Comparison of ENCODE assay signal across 13 cellular contexts in genomic region chr15:89958107-89958805, GRCh38. TPM values are rescaled to one million over a fixed set of nuclear protein-coding genes. Genes with fewer than 3 reads are reported as not detected.
DNase-seq lines count a peak whose midpoint lies in the region; TF ChIP-seq lines count a peak whose summit lies in the region.
"Had no signal": no experiment of that assay in that cellular context is flagged by ENCODE, and none has a peak within 500 bp of the region (broad histone marks: within the 10 kb centered on the region; RNA-seq: fewer than 3 reads in every experiment).

No MANE protein-coding gene starts in this region.

- H3K36me3 ChIP-seq in endodermal cell (ENCODE audit: control insufficient read depth, insufficient read depth, low read length): no peaks in the 10 kb centered on the region
- H3K36me3 ChIP-seq: BLaER1 treated with 17β-estradiol and CSF1 and Interleukin-3, amounts not matched to agents 10 nM and 100 nM had no signal

- POLR2A ChIA-PET in activated CD4-positive, alpha-beta memory T cell treated with anti-CD3 and anti-CD28 coated beads, Interleukin-2, amount 10 ng/mL, durations not matched to agents 7 days and 5 days (lab: Charles Lee): interaction anchor here (1.2 kb wide), 1 partner anchor 55 kb away, joined by 3 read pairs; no protein-coding TSS in a partner anchor

- no peak overlapping the region for H3K9ac ChIP-seq in endodermal cell (ENCODE audit: extremely low read depth, low read length, poor library complexity, severe bottlenecking)
- H3K9ac ChIP-seq: BLaER1 treated with 17β-estradiol and CSF1 and Interleukin-3, amounts not matched to agents 10 nM and 100 nM had no signal

- WGBS in endodermal cell (ENCODE audit: insufficient coverage in 1 of 2, insufficient read length in 1 of 2), 2 experiments: 89 to 93% methylated on average over 15 to 18 of the region's 18 CpGs

- H3K27me3 ChIP-seq in endodermal cell (ENCODE audit: control insufficient read depth, insufficient read depth, low read length, poor library complexity, severe bottlenecking): no peaks in the 10 kb centered on the region
- H3K27me3 ChIP-seq: BLaER1 treated with 17β-estradiol and CSF1 and Interleukin-3, amounts not matched to agents 10 nM and 100 nM had no signal

- CTCF ChIA-PET in activated CD4-positive, alpha-beta memory T cell treated with anti-CD3 and anti-CD28 coated beads, Interleukin-2, amount 10 ng/mL, durations not matched to agents 7 days and 5 days (lab: Charles Lee): no interaction called here

- TF ChIP-seq CTCF in endodermal cell (conservative IDR thresholded peaks at IDR 0.05): no peak

- H3K27ac ChIP-seq in endodermal cell (ENCODE audit: low read depth, low read length): no peak overlapping the region
- H3K27ac ChIP-seq: BLaER1 treated with 17β-estradiol and CSF1 and Interleukin-3, amounts not matched to agents 10 nM and 100 nM had no signal

- no peaks in the 10 kb centered on the region for H3K4me1 ChIP-seq in endodermal cell (ENCODE audit: control insufficient read depth, insufficient read depth, low read length)

- DNase-seq in NCI-H2171 treated with DMSO at 0.1 percent for 48 hours (lab: John Stamatoyannopoulos, UW) (peak; percentile 37), NCI-H2171 (lab: John Stamatoyannopoulos, UW) (no peak), endodermal cell (no peak), mucosa of gallbladder (ENCODE audit: low spot score) (peak; percentile 22), KG1 (lab: John Stamatoyannopoulos, UW) (no peak)
- DNase-seq in NK-92 treated with Interleukin-12 subunit alpha and Interleukin-12 subunit beta, amount 100 ng/mL, for 24 hours (lab: John Stamatoyannopoulos, UW): no peak
- DNase-seq in activated T-cell treated with anti-CD3 and anti-CD28 coated beads, Interleukin-2, amount 50 U/mL, for 24 hours: no peak
- no peak for DNase-seq in activated CD4-positive, alpha-beta memory T cell treated with anti-CD3 and anti-CD28 coated beads, Interleukin-2, amount 10 ng/mL, durations not matched to agents 7 days and 5 days
- DNase-seq: activated CD8-positive, alpha-beta memory T cell treated with anti-CD3 and anti-CD28 coated beads, Interleukin-2, amount 50 U/mL, for 48 hours; activated naive CD4-positive, alpha-beta T cell treated with Interleukin-2 at 50 U/mL for 16 hours; NCI-H187 treated with DMSO at 0.1 percent for 48 hours; T-helper 2 cell had no signal

- peak overlapping the region; percentile 7 for H3K27ac Mint-ChIP-seq in endodermal cell
- H3K27ac Mint-ChIP-seq in activated T-cell treated with anti-CD3 and anti-CD28 coated beads, Interleukin-2, amount 50 U/mL, for 24 hours: no peak overlapping the region
- no peak overlapping the region for H3K27ac Mint-ChIP-seq in activated CD4-positive, alpha-beta memory T cell treated with anti-CD3 and anti-CD28 coated beads, Interleukin-2, amount 10 ng/mL, durations not matched to agents 7 days and 5 days

- H3K4me3 ChIP-seq in endodermal cell (ENCODE audit: low read length): no peak overlapping the region
- H3K4me3 ChIP-seq: BLaER1 treated with 17β-estradiol and CSF1 and Interleukin-3, amounts not matched to agents 10 nM and 100 nM had no signal

- no peaks in the 10 kb centered on the region for H3K9me3 ChIP-seq in endodermal cell (ENCODE audit: control insufficient read depth, low read length)

- no peaks in the 10 kb centered on the region for H3K4me1 Mint-ChIP-seq in endodermal cell
- H3K4me1 Mint-ChIP-seq in activated T-cell treated with anti-CD3 and anti-CD28 coated beads, Interleukin-2, amount 50 U/mL, for 24 hours (ENCODE audit: low read depth): no peaks in the 10 kb centered on the region
- H3K4me1 Mint-ChIP-seq in activated CD4-positive, alpha-beta memory T cell treated with anti-CD3 and anti-CD28 coated beads, Interleukin-2, amount 10 ng/mL, durations not matched to agents 7 days and 5 days: no peaks in the 10 kb centered on the region

- H3K4me3 Mint-ChIP-seq in endodermal cell: no peak overlapping the region
- no peak overlapping the region for H3K4me3 Mint-ChIP-seq in activated T-cell treated with anti-CD3 and anti-CD28 coated beads, Interleukin-2, amount 50 U/mL, for 24 hours
- no peak overlapping the region for H3K4me3 Mint-ChIP-seq in activated CD4-positive, alpha-beta memory T cell treated with anti-CD3 and anti-CD28 coated beads, Interleukin-2, amount 10 ng/mL, durations not matched to agents 7 days and 5 days

- peaks cover 8% of the 10 kb centered on the region for H3K9me3 Mint-ChIP-seq in endodermal cell
- no peaks in the 10 kb centered on the region for H3K9me3 Mint-ChIP-seq in activated T-cell treated with anti-CD3 and anti-CD28 coated beads, Interleukin-2, amount 50 U/mL, for 24 hours
- H3K9me3 Mint-ChIP-seq in activated CD4-positive, alpha-beta memory T cell treated with anti-CD3 and anti-CD28 coated beads, Interleukin-2, amount 10 ng/mL, durations not matched to agents 7 days and 5 days: no peaks in the 10 kb centered on the region

- no peaks in the 10 kb centered on the region for H3K36me3 Mint-ChIP-seq in endodermal cell (ENCODE audit: low read depth)
- no peaks in the 10 kb centered on the region for H3K36me3 Mint-ChIP-seq in activated T-cell treated with anti-CD3 and anti-CD28 coated beads, Interleukin-2, amount 50 U/mL, for 24 hours (ENCODE audit: low read depth)
- H3K36me3 Mint-ChIP-seq in activated CD4-positive, alpha-beta memory T cell treated with anti-CD3 and anti-CD28 coated beads, Interleukin-2, amount 10 ng/mL, durations not matched to agents 7 days and 5 days (ENCODE audit: low read depth): no peaks in the 10 kb centered on the region

- H3K27me3 Mint-ChIP-seq in endodermal cell (ENCODE audit: insufficient read depth): peaks cover 2% of the 10 kb centered on the region
- H3K27me3 Mint-ChIP-seq in activated T-cell treated with anti-CD3 and anti-CD28 coated beads, Interleukin-2, amount 50 U/mL, for 24 hours: no peaks in the 10 kb centered on the region
- peaks cover 4% of the 10 kb centered on the region for H3K27me3 Mint-ChIP-seq in activated CD4-positive, alpha-beta memory T cell treated with anti-CD3 and anti-CD28 coated beads, Interleukin-2, amount 10 ng/mL, durations not matched to agents 7 days and 5 days

RNA-seq across cellular contexts. Expression of gene ZNF710, which starts 42.9 kb away (rescaled TPM):
- total RNA-seq in endodermal cell (10 to 100 TPM; 31.8 to 39.1 TPM), mucosa of gallbladder (30.2 TPM)
- polyA plus RNA-seq in endodermal cell (2013, experiment 1 of 2): 37.1 TPM
- polyA plus RNA-seq in endodermal cell (2013, experiment 2 of 2): 33.8 TPM
- total RNA-seq in activated CD4-positive, alpha-beta memory T cell treated with anti-CD3 and anti-CD28 coated beads, Interleukin-2, amount 10 ng/mL, durations not matched to agents 7 days and 5 days: 10 to 100 TPM; 19.4 to 20.7 TPM

RNA-seq across cellular contexts. Expression of gene ARPIN, which starts 45.5 kb away (rescaled TPM):
- total RNA-seq in endodermal cell (10 to 100 TPM in 1 of 2 donors, 1 to 10 TPM in 1; 6.9 to 11.2 TPM), mucosa of gallbladder (23.3 TPM)
- polyA plus RNA-seq in endodermal cell (2013, experiment 1 of 2): 10.3 TPM
- 10.0 TPM for polyA plus RNA-seq in endodermal cell (2013, experiment 2 of 2)
- not detected for total RNA-seq in activated CD4-positive, alpha-beta memory T cell treated with anti-CD3 and anti-CD28 coated beads, Interleukin-2, amount 10 ng/mL, durations not matched to agents 7 days and 5 days

Comparison
In these comparisons a context has a peak if more than half of its experiments do, and no peak if none do; other contexts are left out.
1. DNase-seq: peak in NCI-H2171 treated with DMSO at 0.1 percent for 48 hours (single experiment) and mucosa of gallbladder (single experiment); none in NCI-H2171 (single experiment), endodermal cell (single experiment), KG1 (single experiment), NK-92 treated with Interleukin-12 subunit alpha and Interleukin-12 subunit beta, amount 100 ng/mL, for 24 hours (single experiment), activated T-cell treated with anti-CD3 and anti-CD28 coated beads, Interleukin-2, amount 50 U/mL, for 24 hours (single experiment) and activated CD4-positive, alpha-beta memory T cell treated with anti-CD3 and anti-CD28 coated beads, Interleukin-2, amount 10 ng/mL, durations not matched to agents 7 days and 5 days (single experiment).
2. RNA of gene ARPIN, which starts 45.5 kb away (total RNA-seq): 23.3 TPM in mucosa of gallbladder (single experiment) and 6.9 to 11.2 TPM in endodermal cell; not detected in activated CD4-positive, alpha-beta memory T cell treated with anti-CD3 and anti-CD28 coated beads, Interleukin-2, amount 10 ng/mL, durations not matched to agents 7 days and 5 days; every median in the first group is over 4 times any median in the second.